Comparison of ENCODE assay signal across 8 cellular contexts in the genomic region with DNA sequence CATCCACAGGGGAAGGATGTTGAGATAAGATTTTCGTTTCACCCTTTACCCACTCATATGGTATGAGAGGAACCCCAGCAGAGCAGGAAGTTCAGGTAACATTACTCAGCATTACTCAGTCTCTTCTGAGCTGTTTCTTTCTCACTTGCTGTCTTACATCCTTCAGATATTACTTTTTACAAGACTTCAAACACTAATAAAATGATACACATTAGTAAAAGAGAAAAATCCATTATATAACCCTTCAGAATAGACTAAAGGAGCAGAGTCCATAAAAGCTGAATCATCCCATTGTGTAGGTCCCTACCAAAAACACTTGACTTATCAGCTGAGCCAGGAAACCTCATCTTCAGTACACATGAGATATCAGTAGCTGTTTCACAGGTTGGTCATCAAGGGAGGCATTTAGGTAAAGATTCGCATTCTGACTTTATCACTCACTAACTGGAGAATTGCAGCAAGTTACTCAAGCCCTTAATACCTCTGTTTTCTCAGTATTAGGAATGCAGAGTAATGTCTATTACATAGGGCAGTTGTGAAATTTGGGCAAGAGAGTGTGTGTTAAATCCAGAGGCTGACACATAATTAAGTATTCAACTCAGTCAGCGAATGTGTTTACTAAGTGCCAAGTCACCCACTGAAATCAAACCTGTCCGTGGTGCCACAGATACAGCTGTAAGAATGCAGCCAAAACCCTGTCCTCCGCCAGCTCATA. TPM values are rescaled to one million over a fixed set of nuclear protein-coding genes. Genes with fewer than 3 reads are reported as not detected.
DNase-seq lines count a peak whose midpoint lies in the region; ATAC-seq, FAIRE-seq and TF ChIP-seq lines count a peak whose summit lies in the region.

No MANE protein-coding gene starts in this region.

- in situ Hi-C loops in GM12878 (cut with MboI): no loop called here

- no peaks in the 10 kb centered on the region for H3K36me3 ChIP-seq in A673 (ENCODE audit: insufficient read depth, low read length, poor library complexity, severe bottlenecking)
- no peaks in the 10 kb centered on the region for H3K36me3 ChIP-seq in GM12878 (ENCODE audit: control insufficient read depth in 2 of 2, insufficient read depth in 2 of 2, low read length in 1 of 2)
- H3K36me3 ChIP-seq in thyroid gland: no peaks in the 10 kb centered on the region

- no peak for TF ChIP-seq RAD21 in GM12878 (IDR thresholded peaks at IDR 0.05; ENCODE audit: insufficient read depth, low read depth, low read length)

- no peak for TF ChIP-seq EP300 in GM12878 (IDR thresholded peaks at IDR 0.05; ENCODE audit: borderline replicate concordance in 1 of 2, control insufficient read depth in 1 of 2, low read depth in 2 of 2, low read length in 2 of 2)

- no peak overlapping the region for H3K4me3 ChIP-seq in A673 (ENCODE audit: low read depth, low read length, poor library complexity, severe bottlenecking)
- H3K4me3 ChIP-seq in GM12878: no peak overlapping the region
- no peak overlapping the region for H3K4me3 ChIP-seq in thyroid gland (replicated peaks in 1 of 3)

- no peaks in the 10 kb centered on the region for H4K20me1 ChIP-seq in GM12878 (ENCODE audit: control insufficient read depth, insufficient read depth)

- H3K4me2 ChIP-seq in GM12878 (ENCODE audit: control insufficient read depth, insufficient read depth): no peak overlapping the region

- WGBS in GM12878 (ENCODE audit: insufficient coverage, insufficient replicate concordance, low lambda C conversion rate, missing lambda C conversion rate): 21% methylated on average over 5 of the region's 5 CpGs
- 81 to 83% methylated on average over 5 of the region's 5 CpGs for WGBS in thyroid gland, 2 donors

- no peaks in the 10 kb centered on the region for H3K79me2 ChIP-seq in GM12878 (ENCODE audit: control insufficient read depth, insufficient read depth, low read length)

- peak overlapping the region; percentile 50 for H2AFZ ChIP-seq in GM12878 (ENCODE audit: control insufficient read depth, low read depth, low read length)

- SMC1A ChIA-PET in GM12878 (lab: Charles Lee; ENCODE audit: uncharacterized antibody, unreplicated experiment): interaction anchor here (0.6 to 4.5 kb wide), 14 partner anchors 10 to 929 kb away, joined by 3 to 30 read pairs (median 4); partner anchors contain the start of gene KLF6

- TF ChIP-seq POLR2A in GM12878 (IDR thresholded peaks at IDR 0.05; ENCODE audit: low read depth, low read length) (no peak), thyroid gland (IDR thresholded peaks at IDR 0.05) (no peak)

- H3K9ac ChIP-seq in GM12878 (ENCODE audit: control insufficient read depth, insufficient read depth, low read length): no peak overlapping the region

- no peak for TF ChIP-seq CTCF in A673 (conservative IDR thresholded peaks at IDR 0.05; ENCODE audit: low read depth, low read length)
- TF ChIP-seq CTCF in GM12878 (IDR thresholded peaks at IDR 0.05 in 2 of 3, conservative IDR thresholded peaks at IDR 0.05 in 1 of 3; ENCODE audit: control insufficient read depth in 2 of 3, extremely low read depth in 1 of 3, insufficient read depth in 1 of 3, low read depth in 3 of 3, low read length in 3 of 3): no peak
- TF ChIP-seq CTCF in thyroid gland (IDR thresholded peaks at IDR 0.05): no peak

- ATAC-seq in GM18517 (IDR thresholded peaks at IDR 0.05; ENCODE audit: unreplicated experiment): peak; percentile 78
- peak; percentile 34 for ATAC-seq in HG03575 (IDR thresholded peaks at IDR 0.05; ENCODE audit: extremely low read depth, insufficient number of reproducible peaks, low FRiP score, unreplicated experiment)
- peak; percentile 72 for ATAC-seq in GM12878
- peak; percentile 88 for ATAC-seq in stimulated activated naive CD8-positive, alpha-beta T cell treated with anti-CD3 and anti-CD28 coated beads, Interleukin-15, Interleukin-2, amounts not matched to agents 100 U/mL and 50 U/mL, for 24 hours

- no TSS peak for BruUV-seq in A673 (replicated peaks; lab: Mats Ljungman, UMichigan)
- BruUV-seq in GM12878 (replicated peaks; lab: Mats Ljungman, UMichigan): no TSS peak

- no peaks in the 10 kb centered on the region for H3K9me3 ChIP-seq in A673 (ENCODE audit: low read depth, low read length, poor library complexity, severe bottlenecking)
- no peaks in the 10 kb centered on the region for H3K9me3 ChIP-seq in GM12878 (replicated peaks; ENCODE audit: control insufficient read depth, insufficient read depth, low read length)
- H3K9me3 ChIP-seq in thyroid gland: no peaks in the 10 kb centered on the region

- peak; percentile 46 for DNase-seq in A673 (ENCODE audit: low spot score)
- no peak for DNase-seq in GM12878 (ENCODE audit: low read depth, low spot score)
- DNase-seq in stimulated activated naive CD8-positive, alpha-beta T cell treated with anti-CD3 and anti-CD28 coated beads, Interleukin-15, Interleukin-2, amounts not matched to agents 100 U/mL and 50 U/mL, for 24 hours: no peak
- no peak for DNase-seq in thyroid gland
- no peak for DNase-seq in NCI-H2081 treated with DMSO at 0.1 percent for 48 hours (lab: John Stamatoyannopoulos, UW)
- no peak for DNase-seq in GDM1 (lab: John Stamatoyannopoulos, UW)

- no peaks in the 10 kb centered on the region for H3K27me3 ChIP-seq in A673 (replicated peaks; ENCODE audit: insufficient read depth, low read depth, low read length, poor library complexity)
- H3K27me3 ChIP-seq in GM12878 (replicated peaks in 1 of 2; ENCODE audit: control insufficient read depth in 2 of 2, insufficient read depth in 2 of 2, low read length in 1 of 2): no peaks in the 10 kb centered on the region
- H3K27me3 ChIP-seq in thyroid gland: no peaks in the 10 kb centered on the region

- RAD21 ChIA-PET in GM12878 (lab: Charles Lee; ENCODE audit: unreplicated experiment): interaction anchor here (0.8 to 3.2 kb wide), 7 partner anchors 9 to 137 kb away, joined by 3 to 22 read pairs (median 4); no protein-coding TSS in a partner anchor

- H3K27ac ChIP-seq in A673 (ENCODE audit: low read depth, low read length, poor library complexity, severe bottlenecking): no peak overlapping the region
- no peak overlapping the region for H3K27ac ChIP-seq in GM12878 (ENCODE audit: control insufficient read depth, insufficient read depth)
- H3K27ac ChIP-seq in thyroid gland: no peak overlapping the region

- FAIRE-seq in GM12878 (lab: Jason Lieb, UNC): no peak

- H3K4me1 ChIP-seq in A673 (ENCODE audit: insufficient read depth, low read length, poor library complexity, severe bottlenecking): peaks cover 29% of the 10 kb centered on the region
- H3K4me1 ChIP-seq in GM12878 (ENCODE audit: control insufficient read depth, insufficient read depth, low read length): peaks cover 5% of the 10 kb centered on the region; the same call in 1 of the 2 replicates
- no peaks in the 10 kb centered on the region for H3K4me1 ChIP-seq in thyroid gland

- intact Hi-C loops in A673 (cut with micrococcal nuclease; ENCODE audit: unreplicated experiment) (no loop called here), GM12878 (cut with micrococcal nuclease; ENCODE audit: unreplicated experiment) (loop anchor here (1.0 kb wide), 1 partner anchor 18 kb away; no protein-coding TSS in a partner anchor), thyroid gland (cut with DNase I) (no loop called here)

- POLR2A ChIA-PET in A673 (lab: Charles Lee; ENCODE audit: low non-redundant PET): interaction anchor here (0.6 kb wide), 1 partner anchor 610 kb away, joined by 3 read pairs; no protein-coding TSS in a partner anchor
- POLR2A ChIA-PET in GM12878 (lab: Charles Lee): interaction anchor here (0.8 to 1.2 kb wide), 3 partner anchors 18 to 112 kb away, joined by 3 to 7 read pairs (median 4); partner anchors contain the start of gene KLF6

- CTCF ChIA-PET in A673 (lab: Charles Lee) (interaction anchor here (0.7 kb wide), 1 partner anchor 35 kb away, joined by 5 read pairs; no protein-coding TSS in a partner anchor), GM12878 (lab: Yijun Ruan, JAX) (interaction anchor here (1.2 to 2.1 kb wide), 3 partner anchors 10 to 58 kb away, joined by 3 to 11 read pairs (median 4); no protein-coding TSS in a partner anchor)

TF ChIP-seq in GM12878, 131 proteins besides CTCF, POLR2A, EP300 and RAD21 (continues in another document):
- TF ChIP-seq, protein P1, sequence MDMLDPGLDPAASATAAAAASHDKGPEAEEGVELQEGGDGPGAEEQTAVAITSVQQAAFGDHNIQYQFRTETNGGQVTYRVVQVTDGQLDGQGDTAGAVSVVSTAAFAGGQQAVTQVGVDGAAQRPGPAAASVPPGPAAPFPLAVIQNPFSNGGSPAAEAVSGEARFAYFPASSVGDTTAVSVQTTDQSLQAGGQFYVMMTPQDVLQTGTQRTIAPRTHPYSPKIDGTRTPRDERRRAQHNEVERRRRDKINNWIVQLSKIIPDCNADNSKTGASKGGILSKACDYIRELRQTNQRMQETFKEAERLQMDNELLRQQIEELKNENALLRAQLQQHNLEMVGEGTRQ (IDR thresholded peaks at IDR 0.05; ENCODE audit: borderline replicate concordance, low read depth, low read length): no peak
- TF ChIP-seq NFIC (IDR thresholded peaks at IDR 0.05; ENCODE audit: low read depth, low read length) (peak; percentile 30; the same call in 1 of the 2 replicates), HCFC1 (IDR thresholded peaks at IDR 0.05; ENCODE audit: low read length) (no peak), BACH1 (IDR thresholded peaks at IDR 0.05; ENCODE audit: borderline replicate concordance) (peak; percentile 55; the same call in 1 of the 2 replicates)

RNA-seq across cellular contexts. Expression of gene KLF6, which starts 44.7 kb away (rescaled TPM):
- total RNA-seq in A673 (2021): 57.3 and 70.1 TPM in 2 replicates
- 102 and 109 TPM in 2 replicates for total RNA-seq in GM12878 (2013; cell fraction: nucleolus; rRNA removed)
- total RNA-seq in GM12878 (2014; rRNA removed): 17.6 and 19.9 TPM in 2 replicates
- 16.1 and 16.2 TPM in 2 replicates for total RNA-seq in GM12878 (2014; rRNA removed; fragmentation: Illumina TruSeq; extraction: Trizol)
- total RNA-seq in GM12878 (2021): 42.1 and 47.3 TPM in 2 replicates
- polyA plus RNA-seq in GM12878 (2011; ENCODE audit: low read depth): 25.2 TPM
- 31.5 and 32.0 TPM in 2 replicates for polyA plus RNA-seq in GM12878 (2011; rRNA removed)
- 29.9 and 31.3 TPM in 2 replicates for polyA plus RNA-seq in GM12878 (2011; cell fraction: cytosol; rRNA removed)
- 60.5 and 74.6 TPM in 2 replicates for polyA plus RNA-seq in GM12878 (2011; cell fraction: nucleus; rRNA removed)
- 49.8 and 49.9 TPM in 2 replicates for polyA plus RNA-seq in GM12878 (2012)
- polyA plus RNA-seq in GM12878 (2014; fragmentation: Illumina TruSeq; extraction: Trizol): 21.6 and 26.4 TPM in 2 replicates
- polyA plus RNA-seq in GM12878 (2014; fragmentation: Nextera tagmentation; extraction: Ambion mirVana): 10 to 100 TPM in 1 of 2 experiments, 1 to 10 TPM in 1; 7.4 to 15.4 TPM
- 20.2 and 25.4 TPM in 2 replicates for polyA plus RNA-seq in GM12878 (2014; rRNA removed)
- 10 to 100 TPM; 48.6 to 54.1 TPM for polyA plus RNA-seq in GM12878 (2016; fragmentation: Nextera tagmentation; extraction: Ambion mirVana)
- polyA minus RNA-seq in GM12878 (2011; rRNA and poly(A)+ RNA removed): 78.3 and 96.8 TPM in 2 replicates
- polyA minus RNA-seq in GM12878 (2011; cell fraction: cytosol; rRNA and poly(A)+ RNA removed): 15.2 and 23.9 TPM in 2 replicates
- polyA minus RNA-seq in GM12878 (2011; cell fraction: nucleus; rRNA and poly(A)+ RNA removed): 201 and 273 TPM in 2 replicates
- 100 to 1,000 TPM in 2 of 4 donors, 10 to 100 TPM in 2; 50.4 to 166 (median 103) TPM for total RNA-seq in thyroid gland

Comparison
In these comparisons a context has a peak if more than half of its experiments do, and no peak if none do; other contexts are left out.
1. ATAC-seq: peak in every context shown above with its lines; median percentile 88 in stimulated activated naive CD8-positive, alpha-beta T cell treated with anti-CD3 and anti-CD28 coated beads, Interleukin-15, Interleukin-2, amounts not matched to agents 100 U/mL and 50 U/mL, for 24 hours; 78 in GM18517; 72 in GM12878; 34 in HG03575.